ENCODE assay signal across 11 cellular contexts in the genomic region with DNA sequence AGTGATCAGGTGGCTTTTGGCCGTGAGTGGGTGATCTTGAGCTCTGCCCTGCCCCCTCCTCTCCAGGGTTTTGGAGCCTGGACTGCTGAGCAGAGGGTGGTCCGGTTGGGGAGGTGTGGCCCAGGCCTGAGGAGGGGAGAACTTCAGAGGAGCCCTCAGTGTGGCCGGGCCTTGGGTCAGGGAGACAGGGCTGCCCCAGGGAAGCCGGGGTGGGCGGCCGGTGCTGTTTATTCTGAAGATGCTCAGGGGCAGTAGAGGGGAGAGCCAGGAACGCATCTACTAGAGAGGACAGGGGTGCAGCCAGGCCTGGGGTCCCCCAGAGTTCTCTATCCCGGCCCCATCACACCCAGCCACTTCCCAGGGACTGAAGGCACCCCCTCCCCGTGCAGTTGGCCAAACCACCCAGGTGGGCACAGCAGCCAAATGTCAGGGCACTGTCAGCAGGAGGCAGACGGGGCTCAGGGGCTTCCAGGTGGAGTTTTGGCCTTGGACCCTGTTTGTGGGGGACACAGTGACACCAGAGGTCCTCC. TPM values are rescaled to one million over a fixed set of nuclear protein-coding genes. Genes with fewer than 3 reads are reported as not detected.
DNase-seq lines count a peak whose midpoint lies in the region; ATAC-seq, FAIRE-seq and TF ChIP-seq lines count a peak whose summit lies in the region.
"Had no signal": no experiment of that assay in that cellular context is flagged by ENCODE, and none has a peak within 500 bp of the region (broad histone marks: within the 10 kb centered on the region; RNA-seq: fewer than 3 reads in every experiment).

No MANE protein-coding gene starts in this region.

- CTCF ChIA-PET in Calu3 (lab: Charles Lee): no interaction called here
- CTCF ChIA-PET in K562 (lab: Yijun Ruan, JAX; ENCODE audit: low intra/inter-chr PET ratio): interaction anchor here (0.8 to 3.2 kb wide), 2 partner anchors 82 to 103 kb away, joined by 3 to 21 read pairs; no protein-coding TSS in a partner anchor

- no peaks in the 10 kb centered on the region for H3K27me3 ChIP-seq in MG63
- no peaks in the 10 kb centered on the region for H3K27me3 ChIP-seq in K562 (ENCODE audit: control insufficient read depth in 2 of 2, insufficient read depth in 2 of 2, low read length in 2 of 2)

- H3K36me3 Mint-ChIP-seq in Calu3 (ENCODE audit: insufficient read depth, unreplicated experiment): no peaks in the 10 kb centered on the region
- no peaks in the 10 kb centered on the region for H3K36me3 Mint-ChIP-seq in nephron (ENCODE audit: low read depth)

- ATAC-seq in K562: no peak; the same call in none of the 3 replicates

- no peaks in the 10 kb centered on the region for H3K36me3 ChIP-seq in MG63
- H3K36me3 ChIP-seq in K562 (ENCODE audit: control insufficient read depth, insufficient read depth, low read length): no peaks in the 10 kb centered on the region
- H3K36me3 ChIP-seq: neutrophil had no signal

- no peak for TF ChIP-seq RAD21 in K562 (CRISPR knock-in tag; conservative IDR thresholded peaks at IDR 0.05 in 1 of 2, IDR thresholded peaks at IDR 0.05 in 1 of 2)

- H3K27ac Mint-ChIP-seq in Calu3 (ENCODE audit: unreplicated experiment) (no peak overlapping the region), nephron (no peak overlapping the region)

- no peak for TF ChIP-seq EP300 in K562 (IDR thresholded peaks at IDR 0.05; ENCODE audit: low read length)

- no peaks in the 10 kb centered on the region for H3K9me3 ChIP-seq in MG63
- no peaks in the 10 kb centered on the region for H3K9me3 ChIP-seq in K562 (replicated peaks; ENCODE audit: control insufficient read depth, insufficient read depth, low read depth, low read length)
- H3K9me3 ChIP-seq: neutrophil had no signal

- H3K9me1 ChIP-seq in K562 (ENCODE audit: control insufficient read depth, insufficient read depth, low read length): no peaks in the 10 kb centered on the region

- H3K27me3 Mint-ChIP-seq in Calu3 (ENCODE audit: unreplicated experiment) (peaks cover 6% of the 10 kb centered on the region), nephron (ENCODE audit: low read depth) (peaks cover 50% of the 10 kb centered on the region)

- BruUV-seq in Calu3 (replicated peaks; lab: Mats Ljungman, UMichigan) (TSS peak; percentile 58), K562 (replicated peaks; lab: Mats Ljungman, UMichigan) (TSS peak; percentile 92)

- 0 out of 2 replicates have a peak overlapping the region, but pooled peaks have one; percentile 16 for H2AFZ ChIP-seq in K562 (ENCODE audit: low read depth, low read length)

- no peak overlapping the region for H3K27ac ChIP-seq in K562 (ENCODE audit: extremely low read depth, low read depth, low read length)
- H3K27ac ChIP-seq: neutrophil had no signal

- intact Hi-C loops in Calu3 (cut with micrococcal nuclease; ENCODE audit: unreplicated experiment) (no loop called here), K562 (cut with micrococcal nuclease) (loop anchor here (1.0 kb wide), 1 partner anchor 104 kb away; no protein-coding TSS in a partner anchor)

- H4K20me1 ChIP-seq in K562 (replicated peaks; ENCODE audit: control insufficient read depth, insufficient read depth, low read length): no peaks in the 10 kb centered on the region

- peaks cover 0 to 52% of the 10 kb centered on the region in 2 experiments; a peak in 2 of 5 replicates for H3K4me1 ChIP-seq in K562 (replicated peaks in 1 of 2; ENCODE audit: control insufficient read depth in 2 of 2, insufficient read depth in 2 of 2, low read length in 2 of 2)

- H3K4me3 Mint-ChIP-seq in Calu3 (ENCODE audit: low read depth, unreplicated experiment): peak overlapping the region; percentile 45
- peak overlapping the region; percentile 60 to 72 (median 72) for H3K4me3 Mint-ChIP-seq in nephron

- no peaks in the 10 kb centered on the region for H3K9me3 Mint-ChIP-seq in Calu3 (ENCODE audit: low read depth, unreplicated experiment)
- no peaks in the 10 kb centered on the region for H3K9me3 Mint-ChIP-seq in nephron

- no peak for FAIRE-seq in K562 (lab: Jason Lieb, UNC)

- TF ChIP-seq CTCF in Calu3 (IDR thresholded peaks at IDR 0.05; ENCODE audit: unreplicated experiment) (no peak), K562 (IDR thresholded peaks at IDR 0.05 in 2 of 3, conservative IDR thresholded peaks at IDR 0.05 in 1 of 3; ENCODE audit: insufficient read depth in 2 of 3, low read depth in 1 of 3, low read length in 3 of 3) (no peak), nephron (IDR thresholded peaks at IDR 0.05; ENCODE audit: unreplicated experiment in 3 of 3) (no peak)

- H3K4me3 ChIP-seq in MG63: peak overlapping the region; percentile 54
- peak overlapping the region; percentile 54 for H3K4me3 ChIP-seq in K562

- in situ Hi-C loops in K562 (cut with MboI): no loop called here

- TF ChIP-seq POLR2A in K562 (conservative IDR thresholded peaks at IDR 0.05): no peak

- POLR2A ChIA-PET in K562 (lab: Yijun Ruan, JAX): interaction anchor here (0.5 to 1.6 kb wide), 5 partner anchors 8 to 867 kb away, joined by 3 to 6 read pairs (median 4); no protein-coding TSS in a partner anchor

- DNase-seq in Calu3 (no peak), MG63 (no peak), K562 (ENCODE audit: extremely low read depth in 1 of 4, low spot score in 3 of 4) (no peak), Kasumi-1 (lab: John Stamatoyannopoulos, UW) (no peak), ureter (ENCODE audit: low spot score) (no peak)
- no peak for DNase-seq in activated effector memory CD4-positive, alpha-beta T cell treated with Interleukin-2 at 50 U/mL for 16 hours
- DNase-seq in activated CD4-positive, CD25-positive, alpha-beta regulatory T cell treated with anti-CD3 and anti-CD28 coated beads, Interleukin-2, amount 50 U/mL, for 72 hours: no peak
- DNase-seq: foreskin melanocyte, NCI-H2029 had no signal

- H3K4me1 Mint-ChIP-seq in Calu3 (ENCODE audit: low read depth, unreplicated experiment) (peaks cover 7% of the 10 kb centered on the region), nephron (peaks cover 16% of the 10 kb centered on the region)

- no peaks in the 10 kb centered on the region for H3K79me2 ChIP-seq in K562 (ENCODE audit: control insufficient read depth, insufficient read depth, low read length)

- H3K9ac ChIP-seq in K562 (ENCODE audit: insufficient read depth in 1 of 2, low read depth in 2 of 2, low read length in 2 of 2): peak overlapping the region in 1 of 2 experiments; percentile 91; a peak in 3 of 4 replicates

- 53% methylated on average over 3 of the region's 10 CpGs for WGBS in K562 (ENCODE audit: insufficient coverage, low coverage, missing lambda C conversion rate)

- peak overlapping the region; percentile 64 for H3K4me2 ChIP-seq in K562 (ENCODE audit: insufficient read depth, low read length)

RNA-seq across cellular contexts. Expression of a gene that starts 1.0 kb away (rescaled TPM):
- 2.4 and 4.0 TPM in 2 replicates for total RNA-seq in Calu3 (2022)
- 11.1 and 24.6 TPM in 2 replicates for total RNA-seq in MG63 (2014; rRNA removed; shearing (Covaris generic); ENCODE audit: low replicate concordance)
- total RNA-seq in K562 (2011; cell fraction: chromatin; rRNA removed; ENCODE audit: low replicate concordance): 6.9 and 19.3 TPM in 2 replicates
- 14.7 and 17.0 TPM in 2 replicates for total RNA-seq in K562 (2011; cell fraction: nucleolus; rRNA removed)
- 9.9 and 10.2 TPM in 2 replicates for total RNA-seq in K562 (2011; cell fraction: nucleoplasm; rRNA removed)
- total RNA-seq in K562 (2014; rRNA removed): 4.1 and 5.8 TPM in 2 replicates
- total RNA-seq in K562 (2014; rRNA removed; fragmentation: Illumina TruSeq; extraction: Trizol): 2.5 and 3.7 TPM in 2 replicates
- total RNA-seq in K562 (2015; rRNA removed; fragmentation: Illumina TruSeq; extraction: Trizol): 1.0 and 1.1 TPM in 2 replicates
- total RNA-seq in K562 (2021): 6.5 and 6.7 TPM in 2 replicates
- 2.5 and 3.1 TPM in 2 replicates for polyA plus RNA-seq in K562 (2011; rRNA removed)
- 2.4 and 5.0 TPM in 2 replicates for polyA plus RNA-seq in K562 (2011; cell fraction: cytosol; rRNA removed)
- polyA plus RNA-seq in K562 (2011; cell fraction: nucleus; rRNA removed): 7.7 and 15.1 TPM in 2 replicates
- polyA plus RNA-seq in K562 (2012): 2.7 and 20.8 TPM in 2 replicates
- 5.2 and 5.4 TPM in 2 replicates for polyA plus RNA-seq in K562 (2014; fragmentation: Illumina TruSeq; extraction: Trizol)
- 1 to 10 TPM in 1 of 2 experiments, under 1 TPM in 1; 0.55 to 1.1 TPM for polyA plus RNA-seq in K562 (2014; fragmentation: Nextera tagmentation; extraction: Ambion mirVana)
- polyA plus RNA-seq in K562 (2014; rRNA removed): 7.1 and 8.2 TPM in 2 replicates
- 0.18 and 0.35 TPM in 2 replicates for polyA minus RNA-seq in K562 (2011; rRNA and poly(A)+ RNA removed)
- polyA minus RNA-seq in K562 (2011; cell fraction: cytosol; rRNA and poly(A)+ RNA removed): 1.0 TPM in 1 of 2 replicates, not detected in the other
- polyA minus RNA-seq in K562 (2011; cell fraction: nucleus; rRNA and poly(A)+ RNA removed): 1.9 and 3.0 TPM in 2 replicates
- 1.8 TPM for total RNA-seq in ureter

RNA-seq across cellular contexts. Expression of a gene that starts 21.3 kb away (rescaled TPM):
- total RNA-seq in Calu3 (2022) (0.64 and 1.3 TPM in 2 replicates), K562 (2014; rRNA removed) (not detected in 2 replicates), K562 (2014; rRNA removed; fragmentation: Illumina TruSeq; extraction: Trizol) (not detected in 2 replicates), K562 (2015; rRNA removed; fragmentation: Illumina TruSeq; extraction: Trizol) (not detected in 2 replicates), K562 (2021) (0.04 TPM in 1 of 2 replicates, not detected in the other), ureter (2.2 TPM)
- total RNA-seq in MG63 (2014; rRNA removed; shearing (Covaris generic); ENCODE audit: low replicate concordance): not detected in 2 replicates
- total RNA-seq in K562 (2011; cell fraction: chromatin; rRNA removed; ENCODE audit: low replicate concordance): 0.21 TPM in 1 of 2 replicates, not detected in the other
- total RNA-seq in K562 (2011; cell fraction: nucleolus; rRNA removed): 0.53 and 0.67 TPM in 2 replicates
- 0.07 TPM in 1 of 2 replicates, not detected in the other for total RNA-seq in K562 (2011; cell fraction: nucleoplasm; rRNA removed)
- polyA plus RNA-seq in K562 (2011; rRNA removed) (0.03 TPM in 1 of 2 replicates, not detected in the other), K562 (2014; fragmentation: Illumina TruSeq; extraction: Trizol) (not detected in 2 replicates), K562 (2014; fragmentation: Nextera tagmentation; extraction: Ambion mirVana) (not detected), K562 (2014; rRNA removed) (not detected in 2 replicates)
- 0.09 TPM in 1 of 2 replicates, not detected in the other for polyA plus RNA-seq in K562 (2011; cell fraction: cytosol; rRNA removed)
- 0.07 and 0.09 TPM in 2 replicates for polyA plus RNA-seq in K562 (2011; cell fraction: nucleus; rRNA removed)
- 0.03 and 0.06 TPM in 2 replicates for polyA plus RNA-seq in K562 (2012)
- not detected in 2 replicates for polyA minus RNA-seq in K562 (2011; rRNA and poly(A)+ RNA removed)
- polyA minus RNA-seq in K562 (2011; cell fraction: cytosol; rRNA and poly(A)+ RNA removed): not detected in 2 replicates
- 0.11 and 0.13 TPM in 2 replicates for polyA minus RNA-seq in K562 (2011; cell fraction: nucleus; rRNA and poly(A)+ RNA removed)

RNA-seq across cellular contexts. Expression of a gene that starts 43.8 kb away (rescaled TPM):
- total RNA-seq in Calu3 (2022): 51.3 and 55.4 TPM in 2 replicates
- total RNA-seq in MG63 (2014; rRNA removed; shearing (Covaris generic); ENCODE audit: low replicate concordance): 59.6 and 69.4 TPM in 2 replicates
- total RNA-seq in K562 (2011; cell fraction: chromatin; rRNA removed; ENCODE audit: low replicate concordance): 68.1 and 109 TPM in 2 replicates
- 43.0 and 45.2 TPM in 2 replicates for total RNA-seq in K562 (2011; cell fraction: nucleolus; rRNA removed)
- 64.3 and 84.1 TPM in 2 replicates for total RNA-seq in K562 (2011; cell fraction: nucleoplasm; rRNA removed)
- total RNA-seq in K562 (2014; rRNA removed): 20.6 and 25.5 TPM in 2 replicates
- 19.4 and 20.7 TPM in 2 replicates for total RNA-seq in K562 (2014; rRNA removed; fragmentation: Illumina TruSeq; extraction: Trizol)
- total RNA-seq in K562 (2015; rRNA removed; fragmentation: Illumina TruSeq; extraction: Trizol): 17.8 and 18.8 TPM in 2 replicates
- 29.4 and 31.8 TPM in 2 replicates for total RNA-seq in K562 (2021)
- polyA plus RNA-seq in K562 (2011; rRNA removed): 25.1 and 31.7 TPM in 2 replicates
- polyA plus RNA-seq in K562 (2011; cell fraction: cytosol; rRNA removed): 17.5 and 18.4 TPM in 2 replicates
- polyA plus RNA-seq in K562 (2011; cell fraction: nucleus; rRNA removed): 63.8 and 66.9 TPM in 2 replicates
- polyA plus RNA-seq in K562 (2012): 23.4 and 24.4 TPM in 2 replicates
- 24.8 and 25.0 TPM in 2 replicates for polyA plus RNA-seq in K562 (2014; fragmentation: Illumina TruSeq; extraction: Trizol)
- polyA plus RNA-seq in K562 (2014; fragmentation: Nextera tagmentation; extraction: Ambion mirVana): 1 to 10 TPM; 3.1 to 5.6 TPM
- polyA plus RNA-seq in K562 (2014; rRNA removed): 43.9 and 46.7 TPM in 2 replicates
- polyA minus RNA-seq in K562 (2011; rRNA and poly(A)+ RNA removed): 25.0 and 25.6 TPM in 2 replicates
- 11.1 and 12.0 TPM in 2 replicates for polyA minus RNA-seq in K562 (2011; cell fraction: cytosol; rRNA and poly(A)+ RNA removed)
- polyA minus RNA-seq in K562 (2011; cell fraction: nucleus; rRNA and poly(A)+ RNA removed): 19.9 and 24.2 TPM in 2 replicates
- total RNA-seq in ureter: 67.4 TPM

RNA-seq across cellular contexts. Expression of a gene that starts 59.6 kb away (rescaled TPM):
- total RNA-seq in Calu3 (2022): 0.19 and 0.61 TPM in 2 replicates
- total RNA-seq in MG63 (2014; rRNA removed; shearing (Covaris generic); ENCODE audit: low replicate concordance): 0.03 TPM in 1 of 2 replicates, not detected in the other
- total RNA-seq in K562 (2011; cell fraction: chromatin; rRNA removed; ENCODE audit: low replicate concordance): 0.30 TPM in 1 of 2 replicates, not detected in the other
- total RNA-seq in K562 (2011; cell fraction: nucleolus; rRNA removed): 0.26 and 0.33 TPM in 2 replicates
- total RNA-seq in K562 (2011; cell fraction: nucleoplasm; rRNA removed): 0.07 TPM in 1 of 2 replicates, not detected in the other
- total RNA-seq in K562 (2014; rRNA removed): 0.04 and 0.09 TPM in 2 replicates
- total RNA-seq in K562 (2014; rRNA removed; fragmentation: Illumina TruSeq; extraction: Trizol): not detected in 2 replicates
- 0.04 TPM in 2 replicates for total RNA-seq in K562 (2015; rRNA removed; fragmentation: Illumina TruSeq; extraction: Trizol)
- 0.04 and 0.09 TPM in 2 replicates for total RNA-seq in K562 (2021)
- 0.04 and 0.07 TPM in 2 replicates for polyA plus RNA-seq in K562 (2011; rRNA removed)
- 0.13 and 0.30 TPM in 2 replicates for polyA plus RNA-seq in K562 (2011; cell fraction: cytosol; rRNA removed)
- polyA plus RNA-seq in K562 (2011; cell fraction: nucleus; rRNA removed): 0.28 and 0.55 TPM in 2 replicates
- polyA plus RNA-seq in K562 (2012): 0.06 and 0.10 TPM in 2 replicates
- 0.03 and 0.08 TPM in 2 replicates for polyA plus RNA-seq in K562 (2014; fragmentation: Illumina TruSeq; extraction: Trizol)
- polyA plus RNA-seq in K562 (2014; fragmentation: Nextera tagmentation; extraction: Ambion mirVana): not detected
- polyA plus RNA-seq in K562 (2014; rRNA removed): 0.05 TPM in 1 of 2 replicates, not detected in the other
- not detected in 2 replicates for polyA minus RNA-seq in K562 (2011; rRNA and poly(A)+ RNA removed)
- polyA minus RNA-seq in K562 (2011; cell fraction: cytosol; rRNA and poly(A)+ RNA removed): not detected in 2 replicates
- polyA minus RNA-seq in K562 (2011; cell fraction: nucleus; rRNA and poly(A)+ RNA removed): 0.44 and 0.94 TPM in 2 replicates
- total RNA-seq in ureter: 2.4 TPM
